12 cellular contexts compared by ENCODE assay signal in genomic region chr22:28904211-28904808, GRCh38. TPM values are rescaled to one million over a fixed set of nuclear protein-coding genes. Genes with fewer than 3 reads are reported as not detected.
DNase-seq lines count a peak whose midpoint lies in the region; ATAC-seq, FAIRE-seq and TF ChIP-seq lines count a peak whose summit lies in the region.
"Had no signal": no experiment of that assay in that cellular context is flagged by ENCODE, and none has a peak within 500 bp of the region (broad histone marks: within the 10 kb centered on the region; RNA-seq: fewer than 3 reads in every experiment).

No MANE protein-coding gene starts in this region.

- TF ChIP-seq CTCF in gastroesophageal sphincter (IDR thresholded peaks at IDR 0.05), result no peak
- no peak for TF ChIP-seq CTCF in pancreas (IDR thresholded peaks at IDR 0.05)

- TF ChIP-seq EP300 in gastroesophageal sphincter (IDR thresholded peaks at IDR 0.05), result no peak

- H3K27me3 ChIP-seq in gastroesophageal sphincter (no peaks in the 10 kb centered on the region), pancreas (no peaks in the 10 kb centered on the region)

- intact Hi-C loops in pancreas (cut with DNase I), result no loop called here

- TF ChIP-seq POLR2A in gastroesophageal sphincter (IDR thresholded peaks at IDR 0.05), result no peak

- H3K27ac ChIP-seq in angular gyrus (ENCODE audit: low read depth, low read length) (peak overlapping the region; percentile 3), gastroesophageal sphincter (peak overlapping the region; percentile 56 to 73 (median 68)), pancreas (peak overlapping the region; percentile 22 to 52 (median 36))

- H3K9me3 ChIP-seq in gastroesophageal sphincter (no peaks in the 10 kb centered on the region), pancreas (no peaks in the 10 kb centered on the region)

- DNase-seq in AG08396 (ENCODE audit: low spot score), result peak; percentile 37
- DNase-seq in pancreas, result no peak
- DNase-seq in activated CD8-positive, alpha-beta memory T cell treated with anti-CD3 and anti-CD28 coated beads, Interleukin-2, amount 50 U/mL, for 48 hours, result no peak
- DNase-seq in activated CD4-positive, CD25-positive, alpha-beta regulatory T cell (lab: John Stamatoyannopoulos, UW), result no peak
- DNase-seq: effector CD4-positive, alpha-beta T cell; KG1; NCI-H69 had no signal

- H3K4me3 ChIP-seq in gastroesophageal sphincter (no peak overlapping the region), pancreas (no peak overlapping the region)

- ATAC-seq in gastroesophageal sphincter (no peak), pancreas (peak in 3 of 4 donors; percentile 13 to 40 (median 21)), GM19467 (IDR thresholded peaks at IDR 0.05; ENCODE audit: unreplicated experiment) (no peak), GM18858 (IDR thresholded peaks at IDR 0.05; ENCODE audit: unreplicated experiment) (no peak)

- FAIRE-seq in pancreas (lab: Jason Lieb, UNC), result no peak
- FAIRE-seq: urothelium cell line had no signal

- H3K36me3 ChIP-seq in gastroesophageal sphincter, result no peaks in the 10 kb centered on the region
- no peaks in the 10 kb centered on the region for H3K36me3 ChIP-seq in pancreas

- peaks cover 5 to 87% (median 40%) of the 10 kb centered on the region in 3 donors for H3K4me1 ChIP-seq in gastroesophageal sphincter
- peaks cover 17 to 32% (median 29%) of the 10 kb centered on the region in 3 donors for H3K4me1 ChIP-seq in pancreas

- 16 to 23% methylated on average over 7 of the region's 7 CpGs for WGBS in gastroesophageal sphincter (ENCODE audit: low coverage in 1 of 2), 2 donors
- 32 to 35% methylated on average over 7 of the region's 7 CpGs for WGBS in pancreas, 2 donors

RNA-seq across cellular contexts. Expression of gene ZNRF3, which starts 20.9 kb away (rescaled TPM):
- total RNA-seq in gastroesophageal sphincter (10 to 100 TPM; 14.8 to 27.7 (median 19.8) TPM), pancreas (1 to 10 TPM; 3.0 to 6.8 (median 4.9) TPM)
- 1 to 10 TPM; 2.4 to 3.1 TPM for polyA plus RNA-seq in pancreas

Comparison
In these comparisons a context has a peak if more than half of its experiments do, and no peak if none do; other contexts are left out.
1. H3K27ac ChIP-seq: peak in every context shown above with its lines; median percentile 68 in gastroesophageal sphincter; 36 in pancreas; 3 in angular gyrus.
2. ATAC-seq: peak in pancreas (3 of 4); none in gastroesophageal sphincter (single experiment), GM19467 (single experiment) and GM18858 (single experiment).